In the genomic region with DNA sequence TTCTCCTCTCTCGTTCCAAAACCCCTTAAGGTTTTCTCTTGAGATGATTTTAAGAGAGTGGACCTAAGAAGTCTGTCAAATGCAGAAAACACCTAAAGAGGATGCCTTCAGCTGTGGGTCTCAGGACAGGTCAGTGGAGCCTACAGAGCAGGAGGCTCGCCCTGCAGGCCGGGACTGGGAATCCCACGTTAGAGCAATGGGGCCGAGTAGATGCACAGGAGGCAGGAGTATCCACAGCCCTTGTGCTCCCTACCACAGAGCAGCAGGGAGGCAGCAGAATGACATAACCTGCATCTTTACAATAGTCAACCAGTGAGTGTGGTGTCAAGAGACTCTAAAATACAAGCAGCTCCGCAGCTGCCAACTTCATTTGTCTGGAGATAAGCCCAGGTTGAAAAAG, we compare ENCODE assay signal across 8 cellular contexts.
"Had no signal": no experiment of that assay in that cellular context is flagged by ENCODE, and none has a peak within 500 bp of the region (broad histone marks: within the 10 kb centered on the region; RNA-seq: fewer than 3 reads in every experiment).

No MANE protein-coding gene starts in this region.

- H3K4me3 Mint-ChIP-seq: HFFc6, IgD-negative memory B cell had no signal

- H3K27ac ChIP-seq: GM23248, HL-60 had no signal

- H2AFZ ChIP-seq: GM23248 had no signal

- H3K4me3 ChIP-seq: GM23248, HAP-1 had no signal

- ATAC-seq: HCT116, HepG2 had no signal

- H3K4me1 ChIP-seq: HAP-1 had no signal

- H3K36me3 ChIP-seq: HAP-1 had no signal

- H3K27ac Mint-ChIP-seq: HFFc6, IgD-negative memory B cell had no signal

- DNase-seq: GM23248, HFFc6, KBM-7 had no signal

- H3K9ac ChIP-seq: GM23248 had no signal

- H3K9me3 ChIP-seq: HAP-1 had no signal
